Comparison of ENCODE assay signal across 18 cellular contexts in the genomic region with DNA sequence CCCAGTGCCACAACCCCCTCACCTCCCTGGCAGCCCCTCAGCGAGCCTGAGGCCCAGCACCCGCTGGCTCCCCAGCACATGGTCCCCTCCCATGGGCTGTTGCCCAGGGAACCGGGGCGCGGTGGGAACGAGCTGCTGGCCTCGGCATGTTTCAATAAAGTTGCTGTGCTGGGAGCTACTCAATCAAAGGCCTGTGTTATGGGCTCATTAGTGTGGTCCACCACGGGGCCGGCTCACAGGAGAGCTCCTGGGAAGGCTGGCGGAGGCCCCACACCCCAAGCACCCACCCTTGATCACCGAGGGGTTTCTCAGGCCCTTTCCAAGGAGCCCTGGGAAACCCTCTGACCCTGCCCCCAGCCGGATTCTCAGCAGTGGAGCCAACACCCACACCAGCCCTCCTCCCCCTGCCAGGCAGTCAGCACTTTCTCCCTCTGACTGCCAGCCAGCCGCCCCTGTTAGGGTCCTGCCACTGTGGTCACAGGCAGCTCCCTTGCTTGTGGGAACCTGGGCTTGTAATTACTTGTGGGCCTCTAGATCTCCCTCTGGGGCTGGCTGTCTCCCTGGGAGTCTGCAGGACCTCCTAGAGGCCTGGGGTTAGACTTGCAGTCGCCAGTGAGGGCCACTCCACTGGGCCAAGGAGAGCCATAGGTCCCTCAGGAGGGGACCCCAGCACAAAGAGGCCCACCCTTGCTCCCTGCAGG. TPM values are rescaled to one million over a fixed set of nuclear protein-coding genes. Genes with fewer than 3 reads are reported as not detected.
DNase-seq lines count a peak whose midpoint lies in the region; ATAC-seq and TF ChIP-seq lines count a peak whose summit lies in the region.
"Had no signal": no experiment of that assay in that cellular context is flagged by ENCODE, and none has a peak within 500 bp of the region (broad histone marks: within the 10 kb centered on the region; RNA-seq: fewer than 3 reads in every experiment).

No MANE protein-coding gene starts in this region.

- H3K4me2 ChIP-seq in neuronal stem cell (ENCODE audit: insufficient read depth, low read length, poor library complexity, severe bottlenecking) = no peak overlapping the region

- DNase-seq in SJCRH30 = peak in 1 of 2 experiments; percentile 47
- DNase-seq in heart left ventricle = no peak
- no peak for DNase-seq in neuronal stem cell (ENCODE audit: low spot score)
- peak in 15 of 49 donors; percentile 15 to 69 (median 49) for DNase-seq in substantia nigra (lab: John Stamatoyannopoulos, UW)
- DNase-seq in NCI-H510A treated with DMSO at 0.1 percent for 48 hours (lab: John Stamatoyannopoulos, UW) = no peak
- DNase-seq in activated CD4-positive, alpha-beta memory T cell treated with anti-CD3 and anti-CD28 coated beads for 36 hours = no peak
- DNase-seq: activated CD4-positive, alpha-beta T cell treated with anti-CD3 and anti-CD28 coated beads for 4 hours; activated T-cell treated with anti-CD3 and anti-CD28 coated beads, Interleukin-2, amount 50 U/mL, for 48 hours; effector CD8-positive, alpha-beta T cell; NCI-H146; NCI-H526; retina; stimulated activated naive CD8-positive, alpha-beta T cell treated with anti-CD3 and anti-CD28 coated beads, Interleukin-15, Interleukin-2, amounts not matched to agents 100 U/mL and 50 U/mL, for 24 hours had no signal

- no peak overlapping the region for H3K23ac ChIP-seq in neuronal stem cell (ENCODE audit: low read depth, low read length, poor library complexity)

- H2BK15ac ChIP-seq in neuronal stem cell (ENCODE audit: low read length) = no peak overlapping the region

- H3K4me1 Mint-ChIP-seq in activated CD4-positive, alpha-beta memory T cell treated with anti-CD3 and anti-CD28 coated beads for 36 hours (ENCODE audit: low read depth) = peaks cover 9% of the 10 kb centered on the region

- H3K9ac ChIP-seq in neuronal stem cell (ENCODE audit: low read depth, low read length, poor library complexity) = no peak overlapping the region

- H3K4me1 ChIP-seq in SJCRH30 (peaks cover 41% of the 10 kb centered on the region), heart left ventricle (peaks cover 0 to 66% (median 45%) of the 10 kb centered on the region in 12 donors), neuronal stem cell (ENCODE audit: control insufficient read depth in 2 of 2, insufficient read depth in 1 of 2, low read depth in 1 of 2, low read length in 2 of 2) (no peaks in the 10 kb centered on the region)

- H4K8ac ChIP-seq in neuronal stem cell (ENCODE audit: low read depth, low read length) = no peak overlapping the region

- H4K91ac ChIP-seq in neuronal stem cell (ENCODE audit: low read depth, low read length, poor library complexity) = no peak overlapping the region

- intact Hi-C loops in heart left ventricle (cut with DNase I) = no loop called here
- intact Hi-C loops in activated CD4-positive, alpha-beta memory T cell treated with anti-CD3 and anti-CD28 coated beads for 36 hours (cut with micrococcal nuclease) = no loop called here

- H3K18ac ChIP-seq in neuronal stem cell (ENCODE audit: low read length) = no peak overlapping the region

- H2AK5ac ChIP-seq in neuronal stem cell (ENCODE audit: low read depth, low read length) = no peak overlapping the region

- H3K27ac Mint-ChIP-seq in activated CD4-positive, alpha-beta memory T cell treated with anti-CD3 and anti-CD28 coated beads for 36 hours = no peak overlapping the region
- H3K27ac Mint-ChIP-seq: T-helper 1 cell treated with Interleukin-12 subunit alpha and Interleukin-12 subunit beta and Interleukin-4 antibody, amounts not matched to agents 30 μg/mL and 1 μg/mL, for 36 hours had no signal

- CTCF ChIA-PET in activated CD4-positive, alpha-beta memory T cell treated with anti-CD3 and anti-CD28 coated beads for 36 hours (lab: Charles Lee) = interaction anchor here (0.7 kb wide), 1 partner anchor 16 kb away, joined by 3 read pairs; no protein-coding TSS in a partner anchor

- peak overlapping the region; percentile 83 for H3K27ac ChIP-seq in SJCRH30
- peak overlapping the region; percentile 51 to 91 (median 81) for H3K27ac ChIP-seq in heart left ventricle
- H3K27ac ChIP-seq in neuronal stem cell (replicated peaks; ENCODE audit: low read length) = no peak overlapping the region
- H3K27ac ChIP-seq in substantia nigra (ENCODE audit: low read depth, low read length, poor library complexity, severe bottlenecking) = peak overlapping the region; percentile 49
- H3K27ac ChIP-seq: HL-60 had no signal

- no peaks in the 10 kb centered on the region for H3K9me3 ChIP-seq in SJCRH30 (replicated peaks)
- H3K9me3 ChIP-seq in heart left ventricle = no peaks in the 10 kb centered on the region
- H3K9me3 ChIP-seq in neuronal stem cell (replicated peaks in 1 of 2; ENCODE audit: control insufficient read depth in 2 of 2, insufficient read depth in 1 of 2, low read depth in 1 of 2, low read length in 2 of 2) = no peaks in the 10 kb centered on the region
- H3K9me3 ChIP-seq: mucosa of descending colon had no signal

- POLR2A ChIA-PET in activated CD4-positive, alpha-beta memory T cell treated with anti-CD3 and anti-CD28 coated beads for 36 hours (lab: Charles Lee) = no interaction called here

- WGBS in heart left ventricle, 4 donors = 71 to 78% (median 72%) methylated on average over 9 to 14 of the region's 14 CpGs
- no CpG with 5 or more reads among the region's 14 CpGs for WGBS in neuronal stem cell (ENCODE audit: extremely low coverage in 2 of 2, insufficient read length in 2 of 2, insufficient replicate concordance in 1 of 2), 2 donors

- H2AFZ ChIP-seq in neuronal stem cell (ENCODE audit: low read length) = no peak overlapping the region

- no peaks in the 10 kb centered on the region for H3K9me3 Mint-ChIP-seq in activated CD4-positive, alpha-beta memory T cell treated with anti-CD3 and anti-CD28 coated beads for 36 hours
- H3K9me3 Mint-ChIP-seq: T-helper 1 cell treated with Interleukin-12 subunit alpha and Interleukin-12 subunit beta and Interleukin-4 antibody, amounts not matched to agents 30 μg/mL and 1 μg/mL, for 36 hours had no signal

- no peak overlapping the region for H2BK12ac ChIP-seq in neuronal stem cell (ENCODE audit: low read length)

- no peak overlapping the region for H3K14ac ChIP-seq in neuronal stem cell (ENCODE audit: low read length)

- no peaks in the 10 kb centered on the region for H3K27me3 ChIP-seq in SJCRH30
- H3K27me3 ChIP-seq in heart left ventricle = no peaks in the 10 kb centered on the region
- no peaks in the 10 kb centered on the region for H3K27me3 ChIP-seq in neuronal stem cell (ENCODE audit: control insufficient read depth in 3 of 3, insufficient read depth in 3 of 3, low read depth in 1 of 3, low read length in 3 of 3)

- no peak for TF ChIP-seq POLR2A in heart left ventricle (IDR thresholded peaks at IDR 0.05)

- ATAC-seq in heart left ventricle (peak in 3 of 4 donors; percentile 2 to 8 (median 7)), GM19351 (IDR thresholded peaks at IDR 0.05; ENCODE audit: unreplicated experiment) (no peak), HG02981 (IDR thresholded peaks at IDR 0.05; ENCODE audit: unreplicated experiment) (no peak)
- ATAC-seq: stimulated activated naive CD8-positive, alpha-beta T cell treated with anti-CD3 and anti-CD28 coated beads, Interleukin-15, Interleukin-2, amounts not matched to agents 100 U/mL and 50 U/mL, for 24 hours had no signal

- peaks cover 1% of the 10 kb centered on the region for H3K36me3 Mint-ChIP-seq in activated CD4-positive, alpha-beta memory T cell treated with anti-CD3 and anti-CD28 coated beads for 36 hours

- H3K36me3 ChIP-seq in SJCRH30 = peaks cover 2% of the 10 kb centered on the region; the same call in 1 of the 2 replicates
- H3K36me3 ChIP-seq in heart left ventricle = peaks cover 0 to 44% (median 15%) of the 10 kb centered on the region in 9 donors
- peaks cover 35 to 59% of the 10 kb centered on the region in 2 donors for H3K36me3 ChIP-seq in neuronal stem cell (replicated peaks in 1 of 2; ENCODE audit: control insufficient read depth in 2 of 2, insufficient read depth in 2 of 2, low read length in 2 of 2)

- no peak overlapping the region for H3K4me3 ChIP-seq in SJCRH30
- H3K4me3 ChIP-seq in heart left ventricle = no peak overlapping the region
- H3K4me3 ChIP-seq in neuronal stem cell (ENCODE audit: low read length in 2 of 2) = no peak overlapping the region
- H3K4me3 ChIP-seq: mucosa of descending colon had no signal

- H2BK120ac ChIP-seq in neuronal stem cell (ENCODE audit: low read depth, low read length) = no peak overlapping the region

- H3K4ac ChIP-seq in neuronal stem cell (ENCODE audit: low read length) = no peak overlapping the region

- H3K79me1 ChIP-seq in neuronal stem cell (ENCODE audit: low read depth, low read length) = no peaks in the 10 kb centered on the region

- no peaks in the 10 kb centered on the region for H3K27me3 Mint-ChIP-seq in activated CD4-positive, alpha-beta memory T cell treated with anti-CD3 and anti-CD28 coated beads for 36 hours

- H2BK5ac ChIP-seq in neuronal stem cell (ENCODE audit: low read length) = peak overlapping the region; percentile 69

- TF ChIP-seq CTCF in heart left ventricle (IDR thresholded peaks at IDR 0.05) = no peak

- H3K4me3 Mint-ChIP-seq in activated CD4-positive, alpha-beta memory T cell treated with anti-CD3 and anti-CD28 coated beads for 36 hours = no peak overlapping the region
- H3K4me3 Mint-ChIP-seq: T-helper 1 cell treated with Interleukin-12 subunit alpha and Interleukin-12 subunit beta and Interleukin-4 antibody, amounts not matched to agents 30 μg/mL and 1 μg/mL, for 36 hours had no signal

RNA-seq across cellular contexts. Expression of a gene that starts 24.8 kb away (rescaled TPM):
- 66.6 and 67.3 TPM in 2 replicates for total RNA-seq in SJCRH30 (2014; rRNA removed; shearing (Covaris generic))
- 100 to 1,000 TPM in 6 of 9 donors, 10 to 100 TPM in 3; 91.5 to 225 (median 107) TPM for total RNA-seq in heart left ventricle
- polyA plus RNA-seq in heart left ventricle = 10 to 100 TPM; 38.9 to 94.6 TPM
- 33.0 TPM for polyA plus RNA-seq in neuronal stem cell (2013, experiment 1 of 2)
- polyA plus RNA-seq in neuronal stem cell (2013, experiment 2 of 2) = 34.2 TPM
- 10 to 100 TPM; 46.8 to 50.3 TPM for total RNA-seq in activated CD4-positive, alpha-beta memory T cell treated with anti-CD3 and anti-CD28 coated beads for 36 hours

Comparison
In these comparisons a context has a peak if more than half of its experiments do, and no peak if none do; other contexts are left out.
1. ATAC-seq: peak in heart left ventricle (3 of 4); none in GM19351 (single experiment) and HG02981 (single experiment).